ENCODE assay signal across 19 cellular contexts in genomic region chr1:187032316-187032981, GRCh38.
DNase-seq lines count a peak whose midpoint lies in the region; ATAC-seq and TF ChIP-seq lines count a peak whose summit lies in the region.
"Had no signal": no experiment of that assay in that cellular context is flagged by ENCODE, and none has a peak within 500 bp of the region (broad histone marks: within the 10 kb centered on the region; RNA-seq: fewer than 3 reads in every experiment).

No MANE protein-coding gene starts in this region.

- TF ChIP-seq RAD21 in neural cell (conservative IDR thresholded peaks at IDR 0.05) = no peak

- H3K4me3 ChIP-seq in KMS-11 (IDR thresholded peaks at IDR 0.05; ENCODE audit: insufficient read depth, low read depth, low read length) (peak overlapping the region; percentile 98), neural cell (ENCODE audit: low read length) (no peak overlapping the region)

- H2AFZ ChIP-seq in KMS-11 (ENCODE audit: low read depth) (peak overlapping the region; percentile 62), neural cell (ENCODE audit: low read depth, low read length) (no peak overlapping the region)

- H3F3A ChIP-seq in neural cell (ENCODE audit: insufficient read depth, low read length, poor library complexity, severe bottlenecking) = no peaks in the 10 kb centered on the region

- H3K9me3 ChIP-seq in neural cell (ENCODE audit: low read length) = no peaks in the 10 kb centered on the region

- H3K9me2 ChIP-seq in neural cell (ENCODE audit: insufficient read depth, low read length) = no peaks in the 10 kb centered on the region

- no peaks in the 10 kb centered on the region for H4K20me1 ChIP-seq in KMS-11 (ENCODE audit: insufficient read depth)
- no peaks in the 10 kb centered on the region for H4K20me1 ChIP-seq in neural cell (ENCODE audit: insufficient read depth)

- H3K27me3 ChIP-seq in KMS-11 (ENCODE audit: insufficient read depth, low read depth) (no peaks in the 10 kb centered on the region), neural cell (ENCODE audit: insufficient read depth, low read depth, low read length) (no peaks in the 10 kb centered on the region)

- no peaks in the 10 kb centered on the region for H3K79me2 ChIP-seq in KMS-11 (ENCODE audit: insufficient read depth, low read depth)
- no peaks in the 10 kb centered on the region for H3K79me2 ChIP-seq in neural cell (replicated peaks; ENCODE audit: insufficient read depth, low read length)

- intact Hi-C loops in activated CD4-positive, alpha-beta T cell treated with anti-CD3 and anti-CD28 coated beads, Interleukin-2, amount 10 ng/mL, durations not matched to agents 24 days and 14 days (cut with micrococcal nuclease) = no loop called here
- intact Hi-C loops in left ventricle myocardium superior (cut with micrococcal nuclease) = no loop called here

- no peaks in the 10 kb centered on the region for H3K36me3 Mint-ChIP-seq in activated CD4-positive, alpha-beta T cell treated with anti-CD3 and anti-CD28 coated beads, Interleukin-2, amount 10 ng/mL, durations not matched to agents 24 days and 14 days (ENCODE audit: low read depth)
- H3K36me3 Mint-ChIP-seq: CD4-positive, CD25-positive, alpha-beta regulatory T cell had no signal

- no peaks in the 10 kb centered on the region for H3K4me1 Mint-ChIP-seq in activated CD4-positive, alpha-beta T cell treated with anti-CD3 and anti-CD28 coated beads, Interleukin-2, amount 10 ng/mL, durations not matched to agents 24 days and 14 days
- H3K4me1 Mint-ChIP-seq: B cell; CD4-positive, CD25-positive, alpha-beta regulatory T cell had no signal

- ATAC-seq in GM18520 (IDR thresholded peaks at IDR 0.05; ENCODE audit: unreplicated experiment) (peak; percentile 75), HG02798 (IDR thresholded peaks at IDR 0.05; ENCODE audit: poor library complexity, unreplicated experiment) (peak; percentile 71), left ventricle myocardium superior (no peak)

- H3K27ac Mint-ChIP-seq in activated CD4-positive, alpha-beta T cell treated with anti-CD3 and anti-CD28 coated beads, Interleukin-2, amount 10 ng/mL, durations not matched to agents 24 days and 14 days = no peak overlapping the region
- H3K27ac Mint-ChIP-seq: B cell; CD4-positive, CD25-positive, alpha-beta regulatory T cell had no signal

- peak overlapping the region; percentile 65 for H3K9ac ChIP-seq in KMS-11
- no peak overlapping the region for H3K9ac ChIP-seq in neural cell (ENCODE audit: low read length)

- peak overlapping the region; percentile 90 for H3K27ac ChIP-seq in KMS-11
- peak overlapping the region; percentile 25 for H3K27ac ChIP-seq in neural cell (ENCODE audit: low read length)

- DNase-seq in activated CD4-positive, alpha-beta T cell treated with anti-CD3 and anti-CD28 coated beads, Interleukin-2, amount 10 ng/mL, durations not matched to agents 24 days and 14 days = no peak
- no peak for DNase-seq in cerebellar cortex (ENCODE audit: low spot score)
- DNase-seq in left ventricle myocardium superior = no peak
- DNase-seq: CD4-positive, CD25-positive, alpha-beta regulatory T cell; DND-41; GDM1; GOT3; KG1; NCI-H1092 treated with DMSO at 0.1 percent for 48 hours; NCI-H1694 treated with DMSO at 0.1 percent for 48 hours; NCI-H2107; NCI-H345; NCI-H526; SHP77 treated with DMSO at 0.1 percent for 48 hours had no signal

- H3K27me3 Mint-ChIP-seq in activated CD4-positive, alpha-beta T cell treated with anti-CD3 and anti-CD28 coated beads, Interleukin-2, amount 10 ng/mL, durations not matched to agents 24 days and 14 days = peaks cover 2% of the 10 kb centered on the region
- H3K27me3 Mint-ChIP-seq: B cell; CD4-positive, CD25-positive, alpha-beta regulatory T cell had no signal

- H3K4me2 ChIP-seq in KMS-11 = peak overlapping the region; percentile 73
- H3K4me2 ChIP-seq in neural cell (ENCODE audit: low read length) = no peak overlapping the region

- 0 out of 2 replicates have a peak, but pooled peaks have one; percentile 25 for TF ChIP-seq CTCF in KMS-11 (conservative IDR thresholded peaks at IDR 0.05; ENCODE audit: low read depth, low read length)
- TF ChIP-seq CTCF in neural cell (IDR thresholded peaks at IDR 0.05; ENCODE audit: poor library complexity, severe bottlenecking) = peak; percentile 20

- H3K9me3 Mint-ChIP-seq in activated CD4-positive, alpha-beta T cell treated with anti-CD3 and anti-CD28 coated beads, Interleukin-2, amount 10 ng/mL, durations not matched to agents 24 days and 14 days = no peaks in the 10 kb centered on the region

- H3K4me3 Mint-ChIP-seq in activated CD4-positive, alpha-beta T cell treated with anti-CD3 and anti-CD28 coated beads, Interleukin-2, amount 10 ng/mL, durations not matched to agents 24 days and 14 days = no peak overlapping the region
- H3K4me3 Mint-ChIP-seq: B cell; CD4-positive, CD25-positive, alpha-beta regulatory T cell had no signal

- peaks cover 68% of the 10 kb centered on the region for H3K4me1 ChIP-seq in KMS-11 (ENCODE audit: low read depth, poor library complexity, severe bottlenecking)

- peak; percentile 89 for TF ChIP-seq EP300 in neural cell (conservative IDR thresholded peaks at IDR 0.05; ENCODE audit: poor library complexity, severe bottlenecking)

- H3K36me3 ChIP-seq in KMS-11 (ENCODE audit: insufficient read depth) (no peaks in the 10 kb centered on the region), neural cell (ENCODE audit: insufficient read depth, low read length) (no peaks in the 10 kb centered on the region)

TF ChIP-seq in neural cell, 6 proteins besides CTCF, POLR2A, EP300 and RAD21:
- no peak for TF ChIP-seq TAF1 (IDR thresholded peaks at IDR 0.05; ENCODE audit: low read depth)
- peak; percentile 51 for TF ChIP-seq MXI1 (conservative IDR thresholded peaks at IDR 0.05; ENCODE audit: poor library complexity, severe bottlenecking)
- peak; percentile 77 for TF ChIP-seq POLR2AphosphoS5 (IDR thresholded peaks at IDR 0.05)
